In the genomic region with DNA sequence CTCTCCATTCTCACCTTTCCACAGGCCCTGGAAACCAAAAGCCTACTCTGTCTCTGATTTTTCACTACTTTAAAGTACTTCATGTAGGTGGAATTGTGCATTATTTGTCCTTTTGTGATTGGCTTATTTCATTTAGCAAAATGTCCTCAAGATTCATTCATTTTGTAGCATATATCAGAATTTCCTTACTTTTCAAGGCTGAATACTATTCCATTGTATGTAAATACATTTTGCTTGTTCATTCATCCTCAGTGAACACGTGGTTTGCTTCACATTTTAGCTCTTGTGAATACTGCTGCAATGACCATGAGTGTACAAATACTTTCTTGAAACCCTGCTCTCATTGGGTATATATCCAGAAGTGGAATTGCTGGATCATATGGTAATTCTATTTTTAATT, we compare ENCODE assay signal across 18 cellular contexts. TPM values are rescaled to one million over a fixed set of nuclear protein-coding genes. Genes with fewer than 3 reads are reported as not detected.
A peak's percentile ranks its signal among the peaks of the same experiment; 100 is the strongest.
DNase-seq lines count a peak whose midpoint lies in the region; ATAC-seq and TF ChIP-seq lines count a peak whose summit lies in the region.
"Had no signal": no experiment of that assay in that cellular context is flagged by ENCODE, and none has a peak within 500 bp of the region (broad histone marks: within the 10 kb centered on the region; RNA-seq: fewer than 3 reads in every experiment).

No MANE protein-coding gene starts in this region.

- peaks cover 48% of the 10 kb centered on the region for H3K4me1 ChIP-seq in CD8-positive, alpha-beta T cell (ENCODE audit: insufficient read depth, low read length)
- H3K4me1 ChIP-seq in KMS-11 (ENCODE audit: low read depth, poor library complexity, severe bottlenecking) (peaks cover 100% of the 10 kb centered on the region), endodermal cell (ENCODE audit: control insufficient read depth, insufficient read depth, low read length) (no peaks in the 10 kb centered on the region)
- H3K4me1 ChIP-seq: BLaER1, HAP-1 had no signal

- no peaks in the 10 kb centered on the region for H3K27me3 ChIP-seq in CD8-positive, alpha-beta T cell (ENCODE audit: insufficient read depth, low read length)
- H3K27me3 ChIP-seq in KMS-11 (ENCODE audit: insufficient read depth, low read depth) (no peaks in the 10 kb centered on the region), endodermal cell (ENCODE audit: control insufficient read depth, insufficient read depth, low read length, poor library complexity, severe bottlenecking) (no peaks in the 10 kb centered on the region)
- H3K27me3 ChIP-seq: BLaER1 had no signal

- no peaks in the 10 kb centered on the region for H3K27me3 Mint-ChIP-seq in CD8-positive, alpha-beta T cell (ENCODE audit: low read depth)
- H3K27me3 Mint-ChIP-seq in endodermal cell (ENCODE audit: insufficient read depth), result no peaks in the 10 kb centered on the region
- H3K27me3 Mint-ChIP-seq: CD4-positive, CD25-positive, alpha-beta regulatory T cell; CD8-positive, alpha-beta memory T cell had no signal

- H3K9ac ChIP-seq in KMS-11 (no peak overlapping the region), endodermal cell (ENCODE audit: extremely low read depth, low read length, poor library complexity, severe bottlenecking) (no peak overlapping the region)
- H3K9ac ChIP-seq: BLaER1, GM23248 had no signal

- no peak for TF ChIP-seq CTCF in CD8-positive, alpha-beta T cell (IDR thresholded peaks at IDR 0.05)
- TF ChIP-seq CTCF in KMS-11 (conservative IDR thresholded peaks at IDR 0.05; ENCODE audit: low read depth, low read length) (no peak), endodermal cell (conservative IDR thresholded peaks at IDR 0.05) (no peak)

- no peaks in the 10 kb centered on the region for H3K9me3 ChIP-seq in CD8-positive, alpha-beta T cell (ENCODE audit: low read length)
- H3K9me3 ChIP-seq in endodermal cell (ENCODE audit: control insufficient read depth, low read length), result peaks cover 49% of the 10 kb centered on the region
- H3K9me3 ChIP-seq: HAP-1 had no signal

- H3K27ac ChIP-seq in CD8-positive, alpha-beta T cell (ENCODE audit: low read depth, low read length), result no peak overlapping the region
- peak overlapping the region; percentile 72; the same call in 1 of the 2 replicates for H3K27ac ChIP-seq in KMS-11
- no peak overlapping the region for H3K27ac ChIP-seq in endodermal cell (ENCODE audit: low read depth, low read length)
- H3K27ac ChIP-seq: BLaER1, C4-2B had no signal

- 86 to 97% methylated on average over 1 of the region's 1 CpG for WGBS in endodermal cell (ENCODE audit: insufficient coverage in 1 of 2, insufficient read length in 1 of 2), 2 experiments

- H3K27ac Mint-ChIP-seq in CD8-positive, alpha-beta T cell, result peak overlapping the region; percentile 33
- no peak overlapping the region for H3K27ac Mint-ChIP-seq in endodermal cell

- intact Hi-C loops in CD8-positive, alpha-beta T cell (cut with DNase I, micrococcal nuclease), result no loop called here

- no peak overlapping the region for H2AFZ ChIP-seq in KMS-11 (ENCODE audit: low read depth)
- H2AFZ ChIP-seq: GM23248 had no signal

- no peak for ATAC-seq in CD8-positive, alpha-beta T cell
- ATAC-seq: GM12878 had no signal

- no peaks in the 10 kb centered on the region for H3K9me3 Mint-ChIP-seq in CD8-positive, alpha-beta T cell
- H3K9me3 Mint-ChIP-seq in endodermal cell, result peaks cover 37% of the 10 kb centered on the region
- H3K9me3 Mint-ChIP-seq: CD8-positive, alpha-beta memory T cell had no signal

- peaks cover 19% of the 10 kb centered on the region for H3K36me3 Mint-ChIP-seq in CD8-positive, alpha-beta T cell
- peaks cover 42% of the 10 kb centered on the region for H3K36me3 Mint-ChIP-seq in endodermal cell (ENCODE audit: low read depth)

- no peaks in the 10 kb centered on the region for H4K20me1 ChIP-seq in KMS-11 (ENCODE audit: insufficient read depth)

- H3K4me3 Mint-ChIP-seq in CD8-positive, alpha-beta T cell, result no peak overlapping the region
- no peak overlapping the region for H3K4me3 Mint-ChIP-seq in endodermal cell
- H3K4me3 Mint-ChIP-seq: CD4-positive, CD25-positive, alpha-beta regulatory T cell; CD8-positive, alpha-beta memory T cell had no signal

- peak overlapping the region; percentile 72; the same call in 1 of the 2 replicates for H3K4me2 ChIP-seq in KMS-11
- H3K4me2 ChIP-seq: BLaER1 had no signal

- no peak overlapping the region for H3K4me3 ChIP-seq in CD8-positive, alpha-beta T cell (ENCODE audit: low read depth, low read length)
- H3K4me3 ChIP-seq in KMS-11 (IDR thresholded peaks at IDR 0.05; ENCODE audit: insufficient read depth, low read depth, low read length), result no peak overlapping the region
- H3K4me3 ChIP-seq in endodermal cell (ENCODE audit: low read length), result peak overlapping the region; percentile 17
- H3K4me3 ChIP-seq: BLaER1, GM12878, HAP-1 had no signal

- DNase-seq in CD8-positive, alpha-beta T cell, result no peak
- no peak for DNase-seq in endodermal cell
- no peak for DNase-seq in retina
- no peak for DNase-seq in NCI-H1092 treated with DMSO at 0.1 percent for 48 hours (lab: John Stamatoyannopoulos, UW)
- no peak for DNase-seq in NCI-H446 treated with DMSO at 0.1 percent for 48 hours (lab: John Stamatoyannopoulos, UW)
- DNase-seq: 8988T; CD4-positive, CD25-positive, alpha-beta regulatory T cell; CD8-positive, alpha-beta memory T cell; DMS 273 treated with DMSO at 0.1 percent for 48 hours; DMS79; EL; GDM1; GM23248 had no signal

- POLR2A ChIA-PET in CD8-positive, alpha-beta T cell (lab: Charles Lee), result interaction anchor here (1.2 kb wide), 1 partner anchor 18 kb away, joined by 3 read pairs; no protein-coding TSS in a partner anchor

- peaks cover 59% of the 10 kb centered on the region for H3K4me1 Mint-ChIP-seq in CD8-positive, alpha-beta T cell (ENCODE audit: low read depth)
- peaks cover 20% of the 10 kb centered on the region for H3K4me1 Mint-ChIP-seq in endodermal cell

- no peaks in the 10 kb centered on the region for H3K36me3 ChIP-seq in CD8-positive, alpha-beta T cell (ENCODE audit: insufficient read depth, low read length)
- no peaks in the 10 kb centered on the region; the same call in 1 of the 2 replicates for H3K36me3 ChIP-seq in KMS-11 (ENCODE audit: insufficient read depth)
- H3K36me3 ChIP-seq in endodermal cell (ENCODE audit: control insufficient read depth, insufficient read depth, low read length), result peaks cover 49% of the 10 kb centered on the region
- H3K36me3 ChIP-seq: HAP-1 had no signal

- H3K79me2 ChIP-seq in KMS-11 (ENCODE audit: insufficient read depth, low read depth), result peaks cover 97% of the 10 kb centered on the region

- CTCF ChIA-PET in CD8-positive, alpha-beta T cell (lab: Charles Lee), result interaction anchor here (2.0 kb wide), 1 partner anchor 88 kb away, joined by 12 read pairs; no protein-coding TSS in a partner anchor

RNA-seq across cellular contexts. Expression of gene C1GALT1, which starts 8.8 kb away (rescaled TPM):
- 10 to 100 TPM; 57.4 to 60.7 TPM for total RNA-seq in CD8-positive, alpha-beta T cell
- total RNA-seq in endodermal cell, result 100 to 1,000 TPM in 1 of 2 donors, 10 to 100 TPM in 1; 65.7 to 132 TPM
- 38.2 TPM for polyA plus RNA-seq in endodermal cell (2013, experiment 1 of 2)
- polyA plus RNA-seq in endodermal cell (2013, experiment 2 of 2), result 48.4 TPM
